Comparison of ENCODE assay signal across 27 cellular contexts in genomic region chr10:79430506-79430905, GRCh38. TPM values are rescaled to one million over a fixed set of nuclear protein-coding genes. Genes with fewer than 3 reads are reported as not detected.
A peak's percentile ranks its signal among the peaks of the same experiment; 100 is the strongest.
DNase-seq lines count a peak whose midpoint lies in the region; ATAC-seq and TF ChIP-seq lines count a peak whose summit lies in the region.
"Had no signal": no experiment of that assay in that cellular context is flagged by ENCODE, and none has a peak within 500 bp of the region (broad histone marks: within the 10 kb centered on the region; RNA-seq: fewer than 3 reads in every experiment).

No MANE protein-coding gene starts in this region.

- H3K9me3 Mint-ChIP-seq in MCF 10A (ENCODE audit: unreplicated experiment), result no peaks in the 10 kb centered on the region
- H3K9me3 Mint-ChIP-seq in CD8-positive, alpha-beta T cell, result peaks cover 4% of the 10 kb centered on the region
- H3K9me3 Mint-ChIP-seq: activated CD8-positive, alpha-beta T cell treated with anti-CD3 and anti-CD28 coated beads for 36 hours; activated T-helper 17 cell treated with anti-CD3 and anti-CD28 coated beads, Interleukin-2, amount 50 U/mL, for 72 hours; CD4-positive, CD25-positive, alpha-beta regulatory T cell had no signal

- POLR2A ChIA-PET in MCF 10A (lab: Yijun Ruan, JAX), result no interaction called here
- POLR2A ChIA-PET in CD8-positive, alpha-beta T cell (lab: Charles Lee), result interaction anchor here (0.5 kb wide), 1 partner anchor 621 kb away, joined by 8 read pairs; no protein-coding TSS in a partner anchor

- CTCF ChIA-PET in MCF 10A (lab: Yijun Ruan, JAX), result interaction anchor here (0.5 to 1.0 kb wide), 2 partner anchors 37 to 826 kb away, joined by 3 to 4 read pairs; no protein-coding TSS in a partner anchor
- CTCF ChIA-PET in CD8-positive, alpha-beta T cell (lab: Charles Lee), result no interaction called here

- TF ChIP-seq CTCF in breast epithelium (IDR thresholded peaks at IDR 0.05), result no peak
- TF ChIP-seq CTCF in MCF 10A (IDR thresholded peaks at IDR 0.05; ENCODE audit: unreplicated experiment), result no peak
- no peak for TF ChIP-seq CTCF in gastrocnemius medialis (IDR thresholded peaks at IDR 0.05 in 4 of 5, conservative IDR thresholded peaks at IDR 0.05 in 1 of 5)
- TF ChIP-seq CTCF in CD8-positive, alpha-beta T cell (IDR thresholded peaks at IDR 0.05), result no peak

- H3K4me1 ChIP-seq in breast epithelium (peaks cover 2 to 13% of the 10 kb centered on the region in 2 donors), gastrocnemius medialis (peaks cover 40% of the 10 kb centered on the region in 2 donors)
- no peaks in the 10 kb centered on the region for H3K4me1 ChIP-seq in CD8-positive, alpha-beta T cell (ENCODE audit: insufficient read depth, low read length)

- intact Hi-C loops in breast epithelium (cut with DNase I; ENCODE audit: low total_unique reads) (no loop called here), MCF 10A (cut with micrococcal nuclease) (no loop called here), gastrocnemius medialis (cut with DNase I; ENCODE audit: low total_unique reads) (no loop called here)
- intact Hi-C loops in CD8-positive, alpha-beta T cell (cut with DNase I, micrococcal nuclease), result no loop called here

- no peak overlapping the region for H3K4me3 Mint-ChIP-seq in MCF 10A (ENCODE audit: unreplicated experiment)
- no peak overlapping the region for H3K4me3 Mint-ChIP-seq in CD8-positive, alpha-beta T cell
- H3K4me3 Mint-ChIP-seq: activated CD8-positive, alpha-beta T cell treated with anti-CD3 and anti-CD28 coated beads for 36 hours; activated naive CD8-positive, alpha-beta T cell treated with anti-CD3 and anti-CD28 coated beads for 36 hours; activated T-helper 17 cell treated with anti-CD3 and anti-CD28 coated beads, Interleukin-2, amount 50 U/mL, for 72 hours; CD4-positive, CD25-positive, alpha-beta regulatory T cell; central memory CD8-positive, alpha-beta T cell; naive B cell had no signal

- in situ Hi-C loops in gastrocnemius medialis (cut with MboI; ENCODE audit: low sequenced_read_pairs in 4 of 4), result loop anchor here in 1 of 4 donors (25.0 kb wide), 1 partner anchor 343 kb away; no protein-coding TSS in a partner anchor

- no peaks in the 10 kb centered on the region for H3K27me3 ChIP-seq in breast epithelium
- no peaks in the 10 kb centered on the region for H3K27me3 ChIP-seq in layer of hippocampus (ENCODE audit: control insufficient read depth, insufficient read depth, low read length)
- H3K27me3 ChIP-seq in gastrocnemius medialis, result no peaks in the 10 kb centered on the region
- H3K27me3 ChIP-seq in CD8-positive, alpha-beta T cell (ENCODE audit: insufficient read depth, low read length), result no peaks in the 10 kb centered on the region
- H3K27me3 ChIP-seq: upper lobe of right lung had no signal

- H3K27ac ChIP-seq in breast epithelium (peak overlapping the region; percentile 25 to 96), layer of hippocampus (ENCODE audit: low read depth, low read length) (peak overlapping the region; percentile 42), gastrocnemius medialis (peak overlapping the region; percentile 40 to 98 (median 69))
- H3K27ac ChIP-seq in CD8-positive, alpha-beta T cell (ENCODE audit: low read depth, low read length), result no peak overlapping the region
- H3K27ac ChIP-seq: 22Rv1, upper lobe of right lung had no signal

- H3K36me3 ChIP-seq in breast epithelium, result no peaks in the 10 kb centered on the region
- peaks cover 0 to 18% of the 10 kb centered on the region in 2 donors for H3K36me3 ChIP-seq in gastrocnemius medialis
- H3K36me3 ChIP-seq in CD8-positive, alpha-beta T cell (ENCODE audit: insufficient read depth, low read length), result no peaks in the 10 kb centered on the region

- no peaks in the 10 kb centered on the region for H3K27me3 Mint-ChIP-seq in MCF 10A (ENCODE audit: insufficient read depth, unreplicated experiment)
- no peaks in the 10 kb centered on the region for H3K27me3 Mint-ChIP-seq in CD8-positive, alpha-beta T cell (ENCODE audit: low read depth)
- H3K27me3 Mint-ChIP-seq: activated CD8-positive, alpha-beta T cell treated with anti-CD3 and anti-CD28 coated beads for 36 hours; activated naive CD8-positive, alpha-beta T cell treated with anti-CD3 and anti-CD28 coated beads for 36 hours; activated T-helper 17 cell treated with anti-CD3 and anti-CD28 coated beads, Interleukin-2, amount 50 U/mL, for 72 hours; central memory CD8-positive, alpha-beta T cell; naive B cell had no signal

- H3K27ac Mint-ChIP-seq in MCF 10A (ENCODE audit: low read depth, unreplicated experiment), result no peak overlapping the region
- no peak overlapping the region for H3K27ac Mint-ChIP-seq in CD8-positive, alpha-beta T cell
- H3K27ac Mint-ChIP-seq: activated CD8-positive, alpha-beta T cell treated with anti-CD3 and anti-CD28 coated beads for 36 hours; activated naive CD8-positive, alpha-beta T cell treated with anti-CD3 and anti-CD28 coated beads for 36 hours; activated T-helper 17 cell treated with anti-CD3 and anti-CD28 coated beads, Interleukin-2, amount 50 U/mL, for 72 hours; CD4-positive, CD25-positive, alpha-beta regulatory T cell; naive B cell had no signal

- peaks cover 5% of the 10 kb centered on the region for H3K4me1 Mint-ChIP-seq in MCF 10A (ENCODE audit: insufficient read depth, unreplicated experiment)
- no peaks in the 10 kb centered on the region for H3K4me1 Mint-ChIP-seq in CD8-positive, alpha-beta T cell (ENCODE audit: low read depth)
- H3K4me1 Mint-ChIP-seq: naive B cell had no signal

- DNase-seq in breast epithelium (ENCODE audit: low spot score in 2 of 2) (no peak), MCF 10A (ENCODE audit: unreplicated experiment) (no peak), gastrocnemius medialis (peak in 1 of 2 donors; percentile 10), SHP77 (lab: John Stamatoyannopoulos, UW) (no peak), globus pallidus (ENCODE audit: low spot score) (no peak)
- DNase-seq in CD8-positive, alpha-beta T cell, result no peak
- DNase-seq: activated CD4-positive, alpha-beta T cell treated with anti-CD3 and anti-CD28 coated beads for 1 hour; activated CD8-positive, alpha-beta T cell treated with anti-CD3 and anti-CD28 coated beads for 36 hours; activated naive CD8-positive, alpha-beta T cell treated with anti-CD3 and anti-CD28 coated beads for 36 hours; CD4-positive, CD25-positive, alpha-beta regulatory T cell; GOT3; Kasumi-1; MV-4-11; naive B cell; NCI-H1436 treated with DMSO at 0.1 percent for 48 hours; NCI-H2107; NCI-H446; small intestine; stimulated activated CD4-positive, alpha-beta T cell treated with anti-CD3 and anti-CD28 coated beads, Interleukin-1b, Interleukin-23, amount 100 ng/mL, for 48 hours; T-helper 2 cell; upper lobe of right lung had no signal

- BruUV-seq in MCF 10A (replicated peaks; lab: Mats Ljungman, UMichigan), result no TSS peak

- H3K36me3 Mint-ChIP-seq in MCF 10A (ENCODE audit: insufficient read depth, unreplicated experiment), result no peaks in the 10 kb centered on the region
- H3K36me3 Mint-ChIP-seq in CD8-positive, alpha-beta T cell, result no peaks in the 10 kb centered on the region
- H3K36me3 Mint-ChIP-seq: activated naive CD8-positive, alpha-beta T cell treated with anti-CD3 and anti-CD28 coated beads for 36 hours had no signal

- H3K4me3 ChIP-seq in breast epithelium, result no peak overlapping the region
- H3K4me3 ChIP-seq in gastrocnemius medialis, result no peak overlapping the region
- no peak overlapping the region for H3K4me3 ChIP-seq in CD8-positive, alpha-beta T cell (ENCODE audit: low read depth, low read length)
- H3K4me3 ChIP-seq: upper lobe of right lung had no signal

- H3K9me3 ChIP-seq in breast epithelium (no peaks in the 10 kb centered on the region), gastrocnemius medialis (no peaks in the 10 kb centered on the region)
- H3K9me3 ChIP-seq in CD8-positive, alpha-beta T cell (ENCODE audit: low read length), result no peaks in the 10 kb centered on the region
- H3K9me3 ChIP-seq: upper lobe of right lung had no signal

- no peak for TF ChIP-seq POLR2A in breast epithelium (IDR thresholded peaks at IDR 0.05)
- TF ChIP-seq POLR2A in gastrocnemius medialis (IDR thresholded peaks at IDR 0.05), result no peak

- ATAC-seq in gastrocnemius medialis (no peak), GM21423 (IDR thresholded peaks at IDR 0.05; ENCODE audit: unreplicated experiment) (no peak)
- no peak for ATAC-seq in CD8-positive, alpha-beta T cell
- ATAC-seq: activated CD8-positive, alpha-beta T cell treated with anti-CD3 and anti-CD28 coated beads for 36 hours; activated T-helper 17 cell treated with anti-CD3 and anti-CD28 coated beads, Interleukin-2, amount 50 U/mL, for 72 hours; SK-N-SH treated with all-trans-retinoic acid at 6 μM for 48 hours; upper lobe of right lung had no signal

RNA-seq across cellular contexts. Expression of gene ZCCHC24, which starts 14.9 kb away (rescaled TPM):
- total RNA-seq in breast epithelium (10 to 100 TPM; 18.7 to 50.8 (median 48.8) TPM), MCF 10A (2022) (2.8 and 3.1 TPM in 2 replicates), gastrocnemius medialis (100 to 1,000 TPM in 1 of 4 donors, 10 to 100 TPM in 3; 59.6 to 122 (median 84.5) TPM)
- 1 to 10 TPM; 1.1 to 1.9 TPM for total RNA-seq in CD8-positive, alpha-beta T cell
